1 cellular context compared by ENCODE assay signal in genomic region chr15:98903377-98904018, GRCh38.
TF ChIP-seq lines count a peak whose summit lies in the region.

No MANE protein-coding gene starts in this region.

TF ChIP-seq in GM12878, 131 proteins besides CTCF, POLR2A, EP300 and RAD21 (continued from another document):
- TF ChIP-seq, protein P1, sequence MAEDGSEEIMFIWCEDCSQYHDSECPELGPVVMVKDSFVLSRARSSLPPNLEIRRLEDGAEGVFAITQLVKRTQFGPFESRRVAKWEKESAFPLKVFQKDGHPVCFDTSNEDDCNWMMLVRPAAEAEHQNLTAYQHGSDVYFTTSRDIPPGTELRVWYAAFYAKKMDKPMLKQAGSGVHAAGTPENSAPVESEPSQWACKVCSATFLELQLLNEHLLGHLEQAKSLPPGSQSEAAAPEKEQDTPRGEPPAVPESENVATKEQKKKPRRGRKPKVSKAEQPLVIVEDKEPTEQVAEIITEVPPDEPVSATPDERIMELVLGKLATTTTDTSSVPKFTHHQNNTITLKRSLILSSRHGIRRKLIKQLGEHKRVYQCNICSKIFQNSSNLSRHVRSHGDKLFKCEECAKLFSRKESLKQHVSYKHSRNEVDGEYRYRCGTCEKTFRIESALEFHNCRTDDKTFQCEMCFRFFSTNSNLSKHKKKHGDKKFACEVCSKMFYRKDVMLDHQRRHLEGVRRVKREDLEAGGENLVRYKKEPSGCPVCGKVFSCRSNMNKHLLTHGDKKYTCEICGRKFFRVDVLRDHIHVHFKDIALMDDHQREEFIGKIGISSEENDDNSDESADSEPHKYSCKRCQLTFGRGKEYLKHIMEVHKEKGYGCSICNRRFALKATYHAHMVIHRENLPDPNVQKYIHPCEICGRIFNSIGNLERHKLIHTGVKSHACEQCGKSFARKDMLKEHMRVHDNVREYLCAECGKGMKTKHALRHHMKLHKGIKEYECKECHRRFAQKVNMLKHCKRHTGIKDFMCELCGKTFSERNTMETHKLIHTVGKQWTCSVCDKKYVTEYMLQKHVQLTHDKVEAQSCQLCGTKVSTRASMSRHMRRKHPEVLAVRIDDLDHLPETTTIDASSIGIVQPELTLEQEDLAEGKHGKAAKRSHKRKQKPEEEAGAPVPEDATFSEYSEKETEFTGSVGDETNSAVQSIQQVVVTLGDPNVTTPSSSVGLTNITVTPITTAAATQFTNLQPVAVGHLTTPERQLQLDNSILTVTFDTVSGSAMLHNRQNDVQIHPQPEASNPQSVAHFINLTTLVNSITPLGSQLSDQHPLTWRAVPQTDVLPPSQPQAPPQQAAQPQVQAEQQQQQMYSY (CRISPR knock-in tag; IDR thresholded peaks at IDR 0.05): no peak
- TF ChIP-seq SKIL (IDR thresholded peaks at IDR 0.05; ENCODE audit: low read depth, poor library complexity, severe bottlenecking) (no peak), MTA2 (IDR thresholded peaks at IDR 0.05; ENCODE audit: low read depth) (0 out of 2 replicates have a peak, but pooled peaks have one; percentile 18), SMAD5 (IDR thresholded peaks at IDR 0.05; ENCODE audit: low read depth) (no peak), EZH2 (IDR thresholded peaks at IDR 0.05; ENCODE audit: borderline replicate concordance, control insufficient read depth, low read depth, low read length) (no peak), POLR2AphosphoS5 (IDR thresholded peaks at IDR 0.05; ENCODE audit: low read length) (no peak), CBX5 (IDR thresholded peaks at IDR 0.05; ENCODE audit: low read depth) (no peak), PML (IDR thresholded peaks at IDR 0.05; ENCODE audit: low read length) (no peak), MYB (IDR thresholded peaks at IDR 0.05; ENCODE audit: borderline replicate concordance, low read depth, low read length) (no peak), GABPA (IDR thresholded peaks at IDR 0.05; ENCODE audit: low read depth) (no peak), IRF4 (IDR thresholded peaks at IDR 0.05; ENCODE audit: low read depth, low read length) (peak; percentile 52; the same call in 1 of the 2 replicates), RBBP5 (conservative IDR thresholded peaks at IDR 0.05) (no peak), MEF2A (IDR thresholded peaks at IDR 0.05; ENCODE audit: insufficient read depth, low read depth, low read length) (no peak), IRF3 (IDR thresholded peaks at IDR 0.05) (no peak), USF2 (IDR thresholded peaks at IDR 0.05; ENCODE audit: borderline replicate concordance, low read depth, low read length) (no peak), NFXL1 (IDR thresholded peaks at IDR 0.05; ENCODE audit: borderline replicate concordance) (no peak), BMI1 (IDR thresholded peaks at IDR 0.05; ENCODE audit: borderline replicate concordance) (no peak), RUNX3 (IDR thresholded peaks at IDR 0.05; ENCODE audit: low read length) (no peak), CHD1 (IDR thresholded peaks at IDR 0.05; ENCODE audit: low read depth, low read length) (no peak), EED (IDR thresholded peaks at IDR 0.05; ENCODE audit: low read depth) (0 out of 2 replicates have a peak, but pooled peaks have one; percentile 25), FOXM1 (IDR thresholded peaks at IDR 0.05; ENCODE audit: low read depth, low read length) (no peak), TCF3 (IDR thresholded peaks at IDR 0.05; ENCODE audit: borderline replicate concordance, insufficient read depth, low read depth, low read length) (no peak), RELA (IDR thresholded peaks at IDR 0.05; ENCODE audit: borderline replicate concordance, partially characterized antibody) (no peak), NFIC (IDR thresholded peaks at IDR 0.05; ENCODE audit: low read depth, low read length) (no peak), RAD51 (IDR thresholded peaks at IDR 0.05) (no peak), SIN3A (IDR thresholded peaks at IDR 0.05; ENCODE audit: low read depth, low read length) (no peak), IKZF1 (conservative IDR thresholded peaks at IDR 0.05) (peak; percentile 35; the same call in 1 of the 2 replicates), TCF12 (IDR thresholded peaks at IDR 0.05; ENCODE audit: low read depth, low read length) (no peak), CEBPB (IDR thresholded peaks at IDR 0.05; ENCODE audit: borderline replicate concordance in 1 of 2, low read depth in 2 of 2, low read length in 2 of 2) (no peak), BHLHE40 (IDR thresholded peaks at IDR 0.05; ENCODE audit: borderline replicate concordance in 1 of 2, low read depth in 2 of 2, low read length in 1 of 2) (no peak), NFYA (IDR thresholded peaks at IDR 0.05; ENCODE audit: borderline replicate concordance, low read depth, low read length) (no peak), TARDBP (IDR thresholded peaks at IDR 0.05; ENCODE audit: borderline replicate concordance) (no peak), PAX8 (IDR thresholded peaks at IDR 0.05) (no peak), CREM (IDR thresholded peaks at IDR 0.05; ENCODE audit: low read depth) (no peak), ZNF622 (IDR thresholded peaks at IDR 0.05) (no peak), MYC (IDR thresholded peaks at IDR 0.05; ENCODE audit: insufficient read depth, insufficient read length, insufficient replicate concordance, low read length, severe bottlenecking) (no peak)
- TF ChIP-seq, protein P2, sequence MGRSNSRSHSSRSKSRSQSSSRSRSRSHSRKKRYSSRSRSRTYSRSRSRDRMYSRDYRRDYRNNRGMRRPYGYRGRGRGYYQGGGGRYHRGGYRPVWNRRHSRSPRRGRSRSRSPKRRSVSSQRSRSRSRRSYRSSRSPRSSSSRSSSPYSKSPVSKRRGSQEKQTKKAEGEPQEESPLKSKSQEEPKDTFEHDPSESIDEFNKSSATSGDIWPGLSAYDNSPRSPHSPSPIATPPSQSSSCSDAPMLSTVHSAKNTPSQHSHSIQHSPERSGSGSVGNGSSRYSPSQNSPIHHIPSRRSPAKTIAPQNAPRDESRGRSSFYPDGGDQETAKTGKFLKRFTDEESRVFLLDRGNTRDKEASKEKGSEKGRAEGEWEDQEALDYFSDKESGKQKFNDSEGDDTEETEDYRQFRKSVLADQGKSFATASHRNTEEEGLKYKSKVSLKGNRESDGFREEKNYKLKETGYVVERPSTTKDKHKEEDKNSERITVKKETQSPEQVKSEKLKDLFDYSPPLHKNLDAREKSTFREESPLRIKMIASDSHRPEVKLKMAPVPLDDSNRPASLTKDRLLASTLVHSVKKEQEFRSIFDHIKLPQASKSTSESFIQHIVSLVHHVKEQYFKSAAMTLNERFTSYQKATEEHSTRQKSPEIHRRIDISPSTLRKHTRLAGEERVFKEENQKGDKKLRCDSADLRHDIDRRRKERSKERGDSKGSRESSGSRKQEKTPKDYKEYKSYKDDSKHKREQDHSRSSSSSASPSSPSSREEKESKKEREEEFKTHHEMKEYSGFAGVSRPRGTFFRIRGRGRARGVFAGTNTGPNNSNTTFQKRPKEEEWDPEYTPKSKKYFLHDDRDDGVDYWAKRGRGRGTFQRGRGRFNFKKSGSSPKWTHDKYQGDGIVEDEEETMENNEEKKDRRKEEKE (IDR thresholded peaks at IDR 0.05): no peak
- TF ChIP-seq, protein P3, sequence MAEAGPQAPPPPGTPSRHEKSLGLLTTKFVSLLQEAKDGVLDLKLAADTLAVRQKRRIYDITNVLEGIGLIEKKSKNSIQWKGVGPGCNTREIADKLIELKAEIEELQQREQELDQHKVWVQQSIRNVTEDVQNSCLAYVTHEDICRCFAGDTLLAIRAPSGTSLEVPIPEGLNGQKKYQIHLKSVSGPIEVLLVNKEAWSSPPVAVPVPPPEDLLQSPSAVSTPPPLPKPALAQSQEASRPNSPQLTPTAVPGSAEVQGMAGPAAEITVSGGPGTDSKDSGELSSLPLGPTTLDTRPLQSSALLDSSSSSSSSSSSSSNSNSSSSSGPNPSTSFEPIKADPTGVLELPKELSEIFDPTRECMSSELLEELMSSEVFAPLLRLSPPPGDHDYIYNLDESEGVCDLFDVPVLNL (IDR thresholded peaks at IDR 0.05; ENCODE audit: low read depth, low read length): no peak
- TF ChIP-seq, protein P4, sequence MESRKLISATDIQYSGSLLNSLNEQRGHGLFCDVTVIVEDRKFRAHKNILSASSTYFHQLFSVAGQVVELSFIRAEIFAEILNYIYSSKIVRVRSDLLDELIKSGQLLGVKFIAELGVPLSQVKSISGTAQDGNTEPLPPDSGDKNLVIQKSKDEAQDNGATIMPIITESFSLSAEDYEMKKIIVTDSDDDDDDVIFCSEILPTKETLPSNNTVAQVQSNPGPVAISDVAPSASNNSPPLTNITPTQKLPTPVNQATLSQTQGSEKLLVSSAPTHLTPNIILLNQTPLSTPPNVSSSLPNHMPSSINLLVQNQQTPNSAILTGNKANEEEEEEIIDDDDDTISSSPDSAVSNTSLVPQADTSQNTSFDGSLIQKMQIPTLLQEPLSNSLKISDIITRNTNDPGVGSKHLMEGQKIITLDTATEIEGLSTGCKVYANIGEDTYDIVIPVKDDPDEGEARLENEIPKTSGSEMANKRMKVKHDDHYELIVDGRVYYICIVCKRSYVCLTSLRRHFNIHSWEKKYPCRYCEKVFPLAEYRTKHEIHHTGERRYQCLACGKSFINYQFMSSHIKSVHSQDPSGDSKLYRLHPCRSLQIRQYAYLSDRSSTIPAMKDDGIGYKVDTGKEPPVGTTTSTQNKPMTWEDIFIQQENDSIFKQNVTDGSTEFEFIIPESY (IDR thresholded peaks at IDR 0.05): no peak
